12 cellular contexts compared by ENCODE assay signal in the genomic region with DNA sequence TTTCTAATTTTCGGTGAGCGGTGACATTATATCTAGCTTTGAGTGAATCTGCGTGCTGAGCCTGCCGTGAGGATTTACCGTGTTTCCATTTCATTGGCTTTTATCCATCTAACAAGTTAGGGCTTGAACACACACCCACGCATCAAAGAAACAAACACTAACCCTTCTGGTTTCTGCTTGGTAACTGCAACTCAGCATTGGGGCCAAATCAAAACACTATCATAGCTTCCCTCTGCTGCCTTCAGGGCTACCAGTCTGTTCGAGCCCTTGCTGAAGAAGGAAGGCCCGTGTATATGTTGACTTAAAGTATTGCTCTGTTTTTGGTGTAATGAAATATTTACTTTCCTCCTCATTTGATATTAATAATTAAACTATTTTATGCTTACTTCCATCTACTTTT.
"Had no signal": no experiment of that assay in that cellular context is flagged by ENCODE, and none has a peak within 500 bp of the region (broad histone marks: within the 10 kb centered on the region; RNA-seq: fewer than 3 reads in every experiment).

No MANE protein-coding gene starts in this region.

- H3K9me3 Mint-ChIP-seq: activated B cell treated with CpG ODN at 0.5 μM for 24 hours; activated CD4-positive, alpha-beta T cell treated with anti-CD3 and anti-CD28 coated beads, Interleukin-2, amount 10 ng/mL, durations not matched to agents 7 days and 5 days; activated naive CD8-positive, alpha-beta T cell treated with anti-CD3 and anti-CD28 coated beads for 36 hours; dendritic cell treated with granulocyte-macrophage colony-stimulating factor and Interleukin-4, amounts not matched to agents 40 ng/mL and 50 ng/mL, for 4 days; effector memory CD8-positive, alpha-beta T cell; neural crest cell had no signal

- H3K4me3 Mint-ChIP-seq: activated B cell treated with CpG ODN at 0.5 μM for 24 hours; activated CD4-positive, alpha-beta T cell treated with anti-CD3 and anti-CD28 coated beads, Interleukin-2, amount 10 ng/mL, durations not matched to agents 7 days and 5 days; activated naive CD8-positive, alpha-beta T cell treated with anti-CD3 and anti-CD28 coated beads for 36 hours; dendritic cell treated with granulocyte-macrophage colony-stimulating factor and Interleukin-4, amounts not matched to agents 40 ng/mL and 50 ng/mL, for 4 days; effector memory CD8-positive, alpha-beta T cell; neural crest cell had no signal

- H3K4me1 ChIP-seq: thyroid gland had no signal

- H3K27ac ChIP-seq: brain microvascular endothelial cell, thyroid gland, uterus had no signal

- H3K27me3 Mint-ChIP-seq: activated B cell treated with CpG ODN at 0.5 μM for 24 hours; activated CD4-positive, alpha-beta T cell treated with anti-CD3 and anti-CD28 coated beads, Interleukin-2, amount 10 ng/mL, durations not matched to agents 7 days and 5 days; activated naive CD8-positive, alpha-beta T cell treated with anti-CD3 and anti-CD28 coated beads for 36 hours; dendritic cell treated with granulocyte-macrophage colony-stimulating factor and Interleukin-4, amounts not matched to agents 40 ng/mL and 50 ng/mL, for 4 days; effector memory CD8-positive, alpha-beta T cell had no signal

- FAIRE-seq: TTC549 had no signal

- H3K27ac Mint-ChIP-seq: activated B cell treated with CpG ODN at 0.5 μM for 24 hours; activated CD4-positive, alpha-beta T cell treated with anti-CD3 and anti-CD28 coated beads, Interleukin-2, amount 10 ng/mL, durations not matched to agents 7 days and 5 days; activated naive CD8-positive, alpha-beta T cell treated with anti-CD3 and anti-CD28 coated beads for 36 hours; dendritic cell treated with granulocyte-macrophage colony-stimulating factor and Interleukin-4, amounts not matched to agents 40 ng/mL and 50 ng/mL, for 4 days; effector memory CD8-positive, alpha-beta T cell had no signal

- H3K4me3 ChIP-seq: lung, thyroid gland, uterus had no signal

- H3K27me3 ChIP-seq: brain microvascular endothelial cell, thyroid gland, uterus had no signal

- H3K9me3 ChIP-seq: thyroid gland, uterus had no signal

- DNase-seq: activated B cell treated with CpG ODN at 0.5 μM for 24 hours; activated CD4-positive, alpha-beta T cell treated with anti-CD3 and anti-CD28 coated beads, Interleukin-2, amount 10 ng/mL, durations not matched to agents 7 days and 5 days; activated naive CD8-positive, alpha-beta T cell treated with anti-CD3 and anti-CD28 coated beads for 36 hours; brain microvascular endothelial cell; effector memory CD8-positive, alpha-beta T cell; stimulated activated CD4-positive, alpha-beta T cell treated with anti-CD3 and anti-CD28 coated beads, Interleukin-1b, Interleukin-23, amount 100 ng/mL, for 48 hours; thyroid gland; uterus had no signal

- H3K36me3 ChIP-seq: uterus had no signal

- H3K36me3 Mint-ChIP-seq: activated naive CD8-positive, alpha-beta T cell treated with anti-CD3 and anti-CD28 coated beads for 36 hours had no signal
